8 cellular contexts compared by ENCODE assay signal in genomic region chr5:127197402-127198167, GRCh38.
DNase-seq lines count a peak whose midpoint lies in the region; FAIRE-seq and TF ChIP-seq lines count a peak whose summit lies in the region.
"Not testable (repeated sequence)": the region's sequence is repeated elsewhere in the genome, so short reads cannot be mapped to it uniquely, and the experiment has no call there.

No MANE protein-coding gene starts in this region.

- H2BK5ac ChIP-seq in H1 (ENCODE audit: low read depth, low read length) = not testable (repeated sequence)

- not testable (repeated sequence) for H2AK5ac ChIP-seq in H1 (ENCODE audit: low read depth, low read length)

- not testable (repeated sequence) for H3K36me3 Mint-ChIP-seq in neural progenitor cell

- H3K9ac ChIP-seq in H1 (replicated peaks in 1 of 4; ENCODE audit: extremely low read depth in 1 of 4, low read depth in 3 of 4, low read length in 3 of 4); neural progenitor cell: not testable (repeated sequence)

- H3K56ac ChIP-seq in H1 (replicated peaks; ENCODE audit: insufficient read length, low read depth, low read length) = not testable (repeated sequence)

- peak; percentile 22; the same call in 1 of the 2 replicates for TF ChIP-seq CTCF in 22Rv1 (IDR thresholded peaks at IDR 0.05)
- TF ChIP-seq CTCF in VCaP (conservative IDR thresholded peaks at IDR 0.05) = peak; percentile 73
- TF ChIP-seq CTCF in H1 (IDR thresholded peaks at IDR 0.05; ENCODE audit: control extremely low read depth in 1 of 3, insufficient read depth in 1 of 3, low read depth in 1 of 3, low read length in 3 of 3); neural progenitor cell (IDR thresholded peaks at IDR 0.05): not testable (repeated sequence)

- H3K36me3 ChIP-seq in H1 (ENCODE audit: control insufficient read depth in 2 of 4, insufficient read depth in 4 of 4, low read length in 3 of 4); neural progenitor cell: not testable (repeated sequence)

- H4K5ac ChIP-seq in H1 (ENCODE audit: insufficient read length, low read depth, low read length) = not testable (repeated sequence)

- not testable (repeated sequence) for TF ChIP-seq POLR2A in H1 (IDR thresholded peaks at IDR 0.05; ENCODE audit: control extremely low read depth in 1 of 2, low read depth in 2 of 2, low read length in 2 of 2)

- not testable (repeated sequence) for H2BK120ac ChIP-seq in H1 (replicated peaks; ENCODE audit: low read depth, low read length)

- not testable (repeated sequence) for H3K4ac ChIP-seq in H1 (replicated peaks; ENCODE audit: insufficient read length, low read depth, low read length)

- H2BK20ac ChIP-seq in H1 (ENCODE audit: low read length) = not testable (repeated sequence)

- H3K4me3 Mint-ChIP-seq in neural progenitor cell = not testable (repeated sequence)

- not testable (repeated sequence) for FAIRE-seq in H1 (lab: Jason Lieb, UNC)

- not testable (repeated sequence) for H2BK15ac ChIP-seq in H1 (ENCODE audit: low read length)

- not testable (repeated sequence) for H2BK12ac ChIP-seq in H1 (ENCODE audit: low read depth, low read length)

- not testable (repeated sequence) for H3K18ac ChIP-seq in H1 (ENCODE audit: extremely low read depth, low read length)

- not testable (repeated sequence) for H3K4me1 ChIP-seq in H1 (replicated peaks in 1 of 4; ENCODE audit: control insufficient read depth in 3 of 4, insufficient read depth in 4 of 4, low read length in 3 of 4); neural progenitor cell

- POLR2A ChIA-PET in H1 (lab: Charles Lee; ENCODE audit: partially characterized antibody) = interaction anchor here (0.6 kb wide), 1 partner anchor 491 kb away, joined by 3 read pairs; no protein-coding TSS in a partner anchor

- H3K27ac ChIP-seq in 22Rv1 = peak overlapping the region; percentile 25; the same call in 1 of the 2 replicates
- H3K27ac ChIP-seq in VCaP = peak overlapping the region; percentile 77
- H3K27ac ChIP-seq in H1 (ENCODE audit: low read depth, low read length); neural progenitor cell: not testable (repeated sequence)

- not testable (repeated sequence) for H3K9me3 ChIP-seq in H1 (ENCODE audit: insufficient read depth in 2 of 2, low read depth in 1 of 2, low read length in 1 of 2); neural progenitor cell (ENCODE audit: low read depth)

- not testable (repeated sequence) for H4K8ac ChIP-seq in H1 (ENCODE audit: extremely low read depth, insufficient read depth, low read length)

- not testable (repeated sequence) for H3K27ac Mint-ChIP-seq in neural progenitor cell

- CTCF ChIA-PET in H1 (lab: Charles Lee; ENCODE audit: partially characterized antibody) = interaction anchor here (1.3 kb wide), 1 partner anchor 15 kb away, joined by 3 read pairs; no protein-coding TSS in a partner anchor

- H3K9me3 Mint-ChIP-seq in neural progenitor cell = peaks cover 21% of the 10 kb centered on the region

- not testable (repeated sequence) for H3K79me1 ChIP-seq in H1 (ENCODE audit: low read depth, low read length)

- H3K23ac ChIP-seq in H1 (ENCODE audit: insufficient read length) = not testable (repeated sequence)

- H3K4me3 ChIP-seq in H1 (ENCODE audit: extremely low read depth in 1 of 4, insufficient read depth in 2 of 4, low read depth in 3 of 4, low read length in 4 of 4); neural progenitor cell: not testable (repeated sequence)

- H4K91ac ChIP-seq in H1 (replicated peaks; ENCODE audit: insufficient read length, low read length) = not testable (repeated sequence)

- not testable (repeated sequence) for TF ChIP-seq EP300 in H1 (IDR thresholded peaks at IDR 0.05; ENCODE audit: borderline replicate concordance in 1 of 2, low read depth in 2 of 2, low read length in 2 of 2)

- peak overlapping the region in 1 of 2 experiments; percentile 17; a peak in 1 of 4 replicates for H3K4me2 ChIP-seq in H1 (ENCODE audit: insufficient read depth in 1 of 2, low read depth in 2 of 2, low read length in 2 of 2)
- H3K4me2 ChIP-seq in neural progenitor cell = not testable (repeated sequence)

- H3K14ac ChIP-seq in H1 (ENCODE audit: insufficient read length) = not testable (repeated sequence)

- H3K27me3 ChIP-seq in H1 (replicated peaks in 1 of 4; ENCODE audit: control insufficient read depth in 3 of 4, extremely low read depth in 1 of 4, insufficient read depth in 3 of 4, low read length in 3 of 4); neural progenitor cell: not testable (repeated sequence)

- WGBS in H1 (ENCODE audit: extremely low coverage in 1 of 2, insufficient coverage in 1 of 2, insufficient read length in 1 of 2, insufficient replicate concordance in 2 of 2, low coverage in 1 of 2, low lambda C conversion rate in 2 of 2, missing lambda C conversion rate in 1 of 2), 2 experiments = 72% methylated on average over 4 of the region's 4 CpGs; no CpG with 5 or more reads in 1 of the 2 experiments

- not testable (repeated sequence) for H3K23me2 ChIP-seq in H1 (ENCODE audit: low read depth, low read length)

- H3K4me1 Mint-ChIP-seq in neural progenitor cell = not testable (repeated sequence)

- peak overlapping the region; percentile 84; the same call in 1 of the 2 replicates for H2AFZ ChIP-seq in H1 (ENCODE audit: low read length)
- peak overlapping the region; percentile 72 for H2AFZ ChIP-seq in neural progenitor cell (replicated peaks)

- TF ChIP-seq RAD21 in H1 (IDR thresholded peaks at IDR 0.05 in 1 of 2, conservative IDR thresholded peaks at IDR 0.05 in 1 of 2; ENCODE audit: low read depth in 2 of 2, low read length in 2 of 2) = not testable (repeated sequence)

- not testable (repeated sequence) for H3K27me3 Mint-ChIP-seq in neural progenitor cell (ENCODE audit: insufficient read depth, low read depth)

- H4K20me1 ChIP-seq in H1 (replicated peaks in 1 of 2; ENCODE audit: control insufficient read depth in 1 of 2, insufficient read depth in 2 of 2, low read length in 2 of 2); neural progenitor cell (ENCODE audit: low read depth): not testable (repeated sequence)

- DNase-seq in ELF-1 (ENCODE audit: low read depth, low spot score) (peak; percentile 66), HuH-7 (ENCODE audit: low spot score) (peak; percentile 23), NCI-H748 (lab: John Stamatoyannopoulos, UW; ENCODE audit: unreplicated experiment) (peak; percentile 78), iPS-NIHi11 (ENCODE audit: low spot score) (peak; percentile 33), neural progenitor cell (ENCODE audit: low spot score) (peak; percentile 20)
- not testable (repeated sequence) for DNase-seq in H1 (ENCODE audit: low read depth in 1 of 2, low spot score in 2 of 2)

- not testable (repeated sequence) for H3F3A ChIP-seq in neural progenitor cell (ENCODE audit: low read depth)

- H3K79me2 ChIP-seq in H1 (ENCODE audit: control insufficient read depth in 1 of 2, insufficient read depth in 2 of 2, low read length in 2 of 2); neural progenitor cell (ENCODE audit: low read depth): not testable (repeated sequence)
